In genomic region chr1:79638382-79638781, GRCh38 we compare ENCODE assay signal across 16 cellular contexts.
DNase-seq lines count a peak whose midpoint lies in the region; ATAC-seq and TF ChIP-seq lines count a peak whose summit lies in the region.
"Had no signal": no experiment of that assay in that cellular context is flagged by ENCODE, and none has a peak within 500 bp of the region (broad histone marks: within the 10 kb centered on the region; RNA-seq: fewer than 3 reads in every experiment).

No MANE protein-coding gene starts in this region.

- H3K27ac ChIP-seq in OCI-LY3 (ENCODE audit: low read length) (no peak overlapping the region), H9 (ENCODE audit: insufficient read length, low read depth, low read length) (no peak overlapping the region), MM.1S (ENCODE audit: low read length) (no peak overlapping the region)
- H3K27ac ChIP-seq: BLaER1 treated with 17β-estradiol and CSF1 and Interleukin-3, amounts not matched to agents 10 nM and 100 nM; skin epidermis had no signal

- H3K27me3 Mint-ChIP-seq in H9 (ENCODE audit: low read depth) = no peaks in the 10 kb centered on the region
- H3K27me3 Mint-ChIP-seq in activated naive CD4-positive, alpha-beta T cell treated with anti-CD3 and anti-CD28 coated beads for 36 hours (ENCODE audit: low read depth) = no peaks in the 10 kb centered on the region

- H4K20me1 ChIP-seq in OCI-LY3 (ENCODE audit: insufficient read depth, low read length) (no peaks in the 10 kb centered on the region), H9 (ENCODE audit: control insufficient read depth, insufficient read depth, insufficient read length) (no peaks in the 10 kb centered on the region), MM.1S (ENCODE audit: insufficient read depth, low read length) (no peaks in the 10 kb centered on the region)
- H4K20me1 ChIP-seq: BLaER1 treated with 17β-estradiol and CSF1 and Interleukin-3, amounts not matched to agents 10 nM and 100 nM had no signal

- H4K91ac ChIP-seq in H9 (ENCODE audit: insufficient read length, low read depth, low read length) = no peak overlapping the region

- ATAC-seq in GM18867 (IDR thresholded peaks at IDR 0.05; ENCODE audit: unreplicated experiment) = peak; percentile 100
- ATAC-seq in GM21526 (IDR thresholded peaks at IDR 0.05; ENCODE audit: low FRiP score, unreplicated experiment) = peak; percentile 97
- peak; percentile 76 for ATAC-seq in HG03039 (IDR thresholded peaks at IDR 0.05; ENCODE audit: unreplicated experiment)
- ATAC-seq: left cardiac atrium had no signal

- H3K14ac ChIP-seq in H9 (ENCODE audit: insufficient read depth, low read length) = no peak overlapping the region

- H3K23ac ChIP-seq in H9 (ENCODE audit: insufficient read length, low read depth, low read length) = no peak overlapping the region

- H3K18ac ChIP-seq in H9 (ENCODE audit: insufficient read length, low read depth, low read length) = no peak overlapping the region

- CTCF ChIA-PET in activated naive CD4-positive, alpha-beta T cell treated with anti-CD3 and anti-CD28 coated beads for 36 hours (lab: Charles Lee) = no interaction called here

- no peak overlapping the region for H4K5ac ChIP-seq in H9 (ENCODE audit: insufficient read length, low read depth, low read length)

- H3K9me3 ChIP-seq in OCI-LY3 (ENCODE audit: insufficient read depth, low read length) (no peaks in the 10 kb centered on the region), H9 (ENCODE audit: control insufficient read depth, low read depth, low read length) (no peaks in the 10 kb centered on the region), MM.1S (replicated peaks; ENCODE audit: insufficient read depth, low read length) (no peaks in the 10 kb centered on the region)
- H3K9me3 ChIP-seq: BLaER1 treated with 17β-estradiol and CSF1 and Interleukin-3, amounts not matched to agents 10 nM and 100 nM had no signal

- no peak overlapping the region for H3K9ac ChIP-seq in OCI-LY3 (ENCODE audit: low read length)
- H3K9ac ChIP-seq in H9 (ENCODE audit: extremely low read depth, insufficient read length, low read length) = no peak overlapping the region
- H3K9ac ChIP-seq in MM.1S (ENCODE audit: low read length) = no peak overlapping the region
- H3K9ac ChIP-seq: BLaER1 treated with 17β-estradiol and CSF1 and Interleukin-3, amounts not matched to agents 10 nM and 100 nM had no signal

- H3K79me2 ChIP-seq in OCI-LY3 (ENCODE audit: low read length) (no peaks in the 10 kb centered on the region), H9 (ENCODE audit: insufficient read depth, low read length) (no peaks in the 10 kb centered on the region), MM.1S (ENCODE audit: low read length) (no peaks in the 10 kb centered on the region)

- no peak overlapping the region for H2BK15ac ChIP-seq in H9 (ENCODE audit: low read depth, low read length)

- H2BK120ac ChIP-seq in H9 (ENCODE audit: low read depth, low read length, poor library complexity, severe bottlenecking) = no peak overlapping the region

- H4K8ac ChIP-seq in H9 (replicated peaks; ENCODE audit: insufficient read length, low read depth, low read length) = no peak overlapping the region

- H3K4me1 ChIP-seq in OCI-LY3 (ENCODE audit: low read length) = peaks cover 25% of the 10 kb centered on the region
- no peaks in the 10 kb centered on the region for H3K4me1 ChIP-seq in H9 (ENCODE audit: insufficient read depth, low read length)
- no peaks in the 10 kb centered on the region for H3K4me1 ChIP-seq in MM.1S (ENCODE audit: low read length)

- H3T11ph ChIP-seq in H9 (ENCODE audit: low read length) = no peak overlapping the region

- no peak overlapping the region for H3K27ac Mint-ChIP-seq in H9
- H3K27ac Mint-ChIP-seq in activated naive CD4-positive, alpha-beta T cell treated with anti-CD3 and anti-CD28 coated beads for 36 hours = no peak overlapping the region

- H3K4me3 ChIP-seq in OCI-LY3 (ENCODE audit: low read length) (no peak overlapping the region), foreskin fibroblast (ENCODE audit: low read depth in 1 of 2, low read length in 2 of 2) (no peak overlapping the region), MM.1S (ENCODE audit: low read length) (no peak overlapping the region)
- H3K4me3 ChIP-seq: BLaER1 treated with 17β-estradiol and CSF1 and Interleukin-3, amounts not matched to agents 10 nM and 100 nM; skin epidermis had no signal

- H3K36me3 ChIP-seq in OCI-LY3 (replicated peaks; ENCODE audit: low read depth, low read length) (no peaks in the 10 kb centered on the region), MM.1S (replicated peaks; ENCODE audit: insufficient read depth, low read length) (no peaks in the 10 kb centered on the region)
- H3K36me3 ChIP-seq: BLaER1 treated with 17β-estradiol and CSF1 and Interleukin-3, amounts not matched to agents 10 nM and 100 nM had no signal

- H3K9me3 Mint-ChIP-seq in H9 = peaks cover 0 to 5% of the 10 kb centered on the region in 2 experiments; a peak in 1 of 5 replicates
- H3K9me3 Mint-ChIP-seq in activated naive CD4-positive, alpha-beta T cell treated with anti-CD3 and anti-CD28 coated beads for 36 hours = peaks cover 4% of the 10 kb centered on the region

- WGBS in H9 (ENCODE audit: extremely low coverage, insufficient read length, low lambda C conversion rate) = no CpG with 5 or more reads among the region's 2 CpGs

- H2BK5ac ChIP-seq in H9 (ENCODE audit: insufficient read length, low read length) = no peak overlapping the region

- no peak overlapping the region for H3K4ac ChIP-seq in H9 (ENCODE audit: low read depth, low read length)

- H3K4me1 Mint-ChIP-seq in H9 = peaks cover 0 to 3% of the 10 kb centered on the region in 2 experiments; a peak in 1 of 4 replicates
- no peaks in the 10 kb centered on the region for H3K4me1 Mint-ChIP-seq in activated naive CD4-positive, alpha-beta T cell treated with anti-CD3 and anti-CD28 coated beads for 36 hours (ENCODE audit: low read depth)

- H3K9me2 ChIP-seq in MM.1S (replicated peaks; ENCODE audit: insufficient read depth, low read length) = no peaks in the 10 kb centered on the region

- H3K4me2 ChIP-seq in OCI-LY3 (ENCODE audit: low read length) (peak overlapping the region; percentile 69), H9 (ENCODE audit: insufficient read depth, insufficient read length, low read length) (no peak overlapping the region), MM.1S (ENCODE audit: low read depth, low read length) (no peak overlapping the region)
- H3K4me2 ChIP-seq: BLaER1 treated with 17β-estradiol and CSF1 and Interleukin-3, amounts not matched to agents 10 nM and 100 nM had no signal

- H3F3A ChIP-seq in MM.1S (ENCODE audit: insufficient read depth, low read length) = no peaks in the 10 kb centered on the region

- intact Hi-C loops in activated naive CD4-positive, alpha-beta T cell treated with anti-CD3 and anti-CD28 coated beads for 36 hours (cut with micrococcal nuclease) = no loop called here

- no peak overlapping the region for H2AFZ ChIP-seq in OCI-LY3 (ENCODE audit: low read depth, low read length)
- no peak overlapping the region for H2AFZ ChIP-seq in H9 (ENCODE audit: low read length)
- H2AFZ ChIP-seq in MM.1S (ENCODE audit: low read length) = no peak overlapping the region

- H3K4me3 Mint-ChIP-seq in H9 = no peak overlapping the region
- no peak overlapping the region for H3K4me3 Mint-ChIP-seq in activated naive CD4-positive, alpha-beta T cell treated with anti-CD3 and anti-CD28 coated beads for 36 hours

- H3K79me1 ChIP-seq in H9 (ENCODE audit: insufficient read depth, low read depth, low read length, poor library complexity, severe bottlenecking) = no peaks in the 10 kb centered on the region

- no peak overlapping the region for H2AK5ac ChIP-seq in H9 (ENCODE audit: insufficient read length, low read length)

- no peak for TF ChIP-seq CTCF in OCI-LY3 (IDR thresholded peaks at IDR 0.05; ENCODE audit: low read depth, low read length)
- TF ChIP-seq CTCF in H9 (conservative IDR thresholded peaks at IDR 0.05) = no peak
- TF ChIP-seq CTCF in foreskin fibroblast (IDR thresholded peaks at IDR 0.05; ENCODE audit: low read depth, low read length) = no peak
- TF ChIP-seq CTCF in MM.1S (IDR thresholded peaks at IDR 0.05; ENCODE audit: low read length) = no peak

- H3K36me3 Mint-ChIP-seq in H9 (ENCODE audit: insufficient read depth in 1 of 3, low read depth in 3 of 3) = peaks cover 0 to 6% (median 0%) of the 10 kb centered on the region in 3 experiments; a peak in 2 of 7 replicates
- H3K36me3 Mint-ChIP-seq in activated naive CD4-positive, alpha-beta T cell treated with anti-CD3 and anti-CD28 coated beads for 36 hours (ENCODE audit: low read depth) = no peaks in the 10 kb centered on the region

- DNase-seq in H9 (no peak), foreskin fibroblast (no peak), MM.1S (no peak)
- DNase-seq in activated naive CD4-positive, alpha-beta T cell treated with anti-CD3 and anti-CD28 coated beads for 36 hours = no peak
- DNase-seq: activated CD8-positive, alpha-beta memory T cell treated with anti-CD3 and anti-CD28 coated beads, Interleukin-2, amount 50 U/mL, for 4 hours; anterior cingulate cortex; GF-D8; left cardiac atrium; RPMI8226; trophoblast cell had no signal

- H3K56ac ChIP-seq in H9 (ENCODE audit: insufficient read length, low read depth, low read length) = no peak overlapping the region

- no peaks in the 10 kb centered on the region for H3K23me2 ChIP-seq in H9 (ENCODE audit: insufficient read length, low read depth, low read length, poor library complexity, severe bottlenecking)

- H2BK20ac ChIP-seq in H9 (ENCODE audit: low read depth, low read length, poor library complexity, severe bottlenecking) = no peak overlapping the region

- H2BK12ac ChIP-seq in H9 (ENCODE audit: insufficient read length, low read depth, low read length) = no peak overlapping the region

- peaks cover 7% of the 10 kb centered on the region; the same call in 1 of the 2 replicates for H3K27me3 ChIP-seq in OCI-LY3 (ENCODE audit: low read depth, low read length)
- H3K27me3 ChIP-seq in H9 (ENCODE audit: insufficient read depth, low read length) = no peaks in the 10 kb centered on the region
- no peaks in the 10 kb centered on the region for H3K27me3 ChIP-seq in MM.1S (replicated peaks; ENCODE audit: insufficient read depth, low read length)
- H3K27me3 ChIP-seq: BLaER1 treated with 17β-estradiol and CSF1 and Interleukin-3, amounts not matched to agents 10 nM and 100 nM had no signal
